In genomic region chr17:30290696-30291570, GRCh38 we compare ENCODE assay signal across 1 cellular context.
TF ChIP-seq lines count a peak whose summit lies in the region.

No MANE protein-coding gene starts in this region.

TF ChIP-seq in HepG2, 621 proteins besides CTCF, POLR2A, EP300 and RAD21 (continued from another document):
- TF ChIP-seq PAWR (CRISPR knock-in tag; IDR thresholded peaks at IDR 0.05; ENCODE audit: borderline replicate concordance) = no peak
- TF ChIP-seq ZNF629 (CRISPR knock-in tag; conservative IDR thresholded peaks at IDR 0.05) = no peak
- no peak for TF ChIP-seq ZKSCAN5 (CRISPR knock-in tag; IDR thresholded peaks at IDR 0.05)
- TF ChIP-seq, protein P1, sequence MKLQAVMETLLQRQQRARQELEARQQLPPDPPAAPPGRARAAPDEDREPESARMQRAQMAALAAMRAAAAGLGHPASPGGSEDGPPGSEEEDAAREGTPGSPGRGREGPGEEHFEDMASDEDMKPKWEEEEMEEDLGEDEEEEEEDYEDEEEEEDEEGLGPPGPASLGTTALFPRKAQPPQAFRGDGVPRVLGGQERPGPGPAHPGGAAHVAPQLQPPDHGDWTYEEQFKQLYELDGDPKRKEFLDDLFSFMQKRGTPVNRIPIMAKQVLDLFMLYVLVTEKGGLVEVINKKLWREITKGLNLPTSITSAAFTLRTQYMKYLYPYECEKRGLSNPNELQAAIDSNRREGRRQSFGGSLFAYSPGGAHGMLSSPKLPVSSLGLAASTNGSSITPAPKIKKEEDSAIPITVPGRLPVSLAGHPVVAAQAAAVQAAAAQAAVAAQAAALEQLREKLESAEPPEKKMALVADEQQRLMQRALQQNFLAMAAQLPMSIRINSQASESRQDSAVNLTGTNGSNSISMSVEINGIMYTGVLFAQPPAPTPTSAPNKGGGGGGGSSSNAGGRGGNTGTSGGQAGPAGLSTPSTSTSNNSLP (IDR thresholded peaks at IDR 0.05; ENCODE audit: low read depth, low read length) = no peak
- TF ChIP-seq THYN1 (CRISPR knock-in tag; IDR thresholded peaks at IDR 0.05; ENCODE audit: borderline replicate concordance, low read depth) = no peak
- TF ChIP-seq GATA4 (IDR thresholded peaks at IDR 0.05; ENCODE audit: borderline replicate concordance, low read depth) = no peak
- 0 out of 2 replicates have a peak, but pooled peaks have one; percentile 44 for TF ChIP-seq POGK (CRISPR knock-in tag; conservative IDR thresholded peaks at IDR 0.05)
- TF ChIP-seq SOX13 (IDR thresholded peaks at IDR 0.05) = no peak
- TF ChIP-seq SOX13 (CRISPR knock-in tag; conservative IDR thresholded peaks at IDR 0.05 in 1 of 2, IDR thresholded peaks at IDR 0.05 in 1 of 2) = peak in 1 of 2 experiments; percentile 6; a peak in 1 of 4 replicates
- TF ChIP-seq, protein P2, sequence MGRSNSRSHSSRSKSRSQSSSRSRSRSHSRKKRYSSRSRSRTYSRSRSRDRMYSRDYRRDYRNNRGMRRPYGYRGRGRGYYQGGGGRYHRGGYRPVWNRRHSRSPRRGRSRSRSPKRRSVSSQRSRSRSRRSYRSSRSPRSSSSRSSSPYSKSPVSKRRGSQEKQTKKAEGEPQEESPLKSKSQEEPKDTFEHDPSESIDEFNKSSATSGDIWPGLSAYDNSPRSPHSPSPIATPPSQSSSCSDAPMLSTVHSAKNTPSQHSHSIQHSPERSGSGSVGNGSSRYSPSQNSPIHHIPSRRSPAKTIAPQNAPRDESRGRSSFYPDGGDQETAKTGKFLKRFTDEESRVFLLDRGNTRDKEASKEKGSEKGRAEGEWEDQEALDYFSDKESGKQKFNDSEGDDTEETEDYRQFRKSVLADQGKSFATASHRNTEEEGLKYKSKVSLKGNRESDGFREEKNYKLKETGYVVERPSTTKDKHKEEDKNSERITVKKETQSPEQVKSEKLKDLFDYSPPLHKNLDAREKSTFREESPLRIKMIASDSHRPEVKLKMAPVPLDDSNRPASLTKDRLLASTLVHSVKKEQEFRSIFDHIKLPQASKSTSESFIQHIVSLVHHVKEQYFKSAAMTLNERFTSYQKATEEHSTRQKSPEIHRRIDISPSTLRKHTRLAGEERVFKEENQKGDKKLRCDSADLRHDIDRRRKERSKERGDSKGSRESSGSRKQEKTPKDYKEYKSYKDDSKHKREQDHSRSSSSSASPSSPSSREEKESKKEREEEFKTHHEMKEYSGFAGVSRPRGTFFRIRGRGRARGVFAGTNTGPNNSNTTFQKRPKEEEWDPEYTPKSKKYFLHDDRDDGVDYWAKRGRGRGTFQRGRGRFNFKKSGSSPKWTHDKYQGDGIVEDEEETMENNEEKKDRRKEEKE (IDR thresholded peaks at IDR 0.05) = no peak
- no peak for TF ChIP-seq ZNF713 (CRISPR knock-in tag; IDR thresholded peaks at IDR 0.05)
- no peak for TF ChIP-seq NFE2L2 (IDR thresholded peaks at IDR 0.05; ENCODE audit: low read length)
- no peak for TF ChIP-seq FOXA3 (CRISPR knock-in tag; IDR thresholded peaks at IDR 0.05)
- no peak for TF ChIP-seq ZFP36L2 (CRISPR knock-in tag; IDR thresholded peaks at IDR 0.05)
- 0 out of 2 replicates have a peak, but pooled peaks have one; percentile 48 for TF ChIP-seq SETDB1 (CRISPR knock-in tag; IDR thresholded peaks at IDR 0.05; ENCODE audit: borderline replicate concordance)
- no peak for TF ChIP-seq ZBTB33 (CRISPR knock-in tag; IDR thresholded peaks at IDR 0.05)
- TF ChIP-seq ZNF562 (CRISPR knock-in tag; IDR thresholded peaks at IDR 0.05; ENCODE audit: borderline replicate concordance) = no peak
- TF ChIP-seq ZNF331 (CRISPR knock-in tag; IDR thresholded peaks at IDR 0.05) = peak; percentile 4; the same call in 1 of the 2 replicates
